In genomic region chr2:9307505-9307904, GRCh38 we compare ENCODE assay signal across 18 cellular contexts.
DNase-seq lines count a peak whose midpoint lies in the region; ATAC-seq and TF ChIP-seq lines count a peak whose summit lies in the region.
"Had no signal": no experiment of that assay in that cellular context is flagged by ENCODE, and none has a peak within 500 bp of the region (broad histone marks: within the 10 kb centered on the region; RNA-seq: fewer than 3 reads in every experiment).

No MANE protein-coding gene starts in this region.

- peaks cover 9% of the 10 kb centered on the region; the same call in 1 of the 2 replicates for H4K20me1 ChIP-seq in GM23338 (replicated peaks; ENCODE audit: insufficient read depth)

- H3K4me1 Mint-ChIP-seq in GM23338, result peaks cover 25% of the 10 kb centered on the region

- TF ChIP-seq CTCF in AG04450 (IDR thresholded peaks at IDR 0.05; ENCODE audit: low read depth, low read length), result no peak
- no peak for TF ChIP-seq CTCF in GM23338 (conservative IDR thresholded peaks at IDR 0.05; ENCODE audit: low read depth in 2 of 2)

- no peak overlapping the region for H3K4me3 Mint-ChIP-seq in GM23338
- H3K4me3 Mint-ChIP-seq: activated naive CD4-positive, alpha-beta T cell treated with anti-CD3 and anti-CD28 coated beads for 36 hours; CD8-positive, alpha-beta T cell had no signal

- no peak overlapping the region for H3K27ac Mint-ChIP-seq in GM23338
- H3K27ac Mint-ChIP-seq: activated naive CD4-positive, alpha-beta T cell treated with anti-CD3 and anti-CD28 coated beads for 36 hours; CD8-positive, alpha-beta T cell had no signal

- H3K9me3 Mint-ChIP-seq in GM23338, result no peaks in the 10 kb centered on the region
- H3K9me3 Mint-ChIP-seq: activated naive CD4-positive, alpha-beta T cell treated with anti-CD3 and anti-CD28 coated beads for 36 hours; CD8-positive, alpha-beta T cell had no signal

- DNase-seq in AG04450 (ENCODE audit: low read depth, low spot score) (no peak), RPMI8226 (peak; percentile 90), epithelial cell of prostate (ENCODE audit: low read depth, low spot score) (no peak), pons (ENCODE audit: low spot score) (peak; percentile 59), GM23338 (ENCODE audit: low spot score) (no peak)
- no peak for DNase-seq in NK-92 treated with Interleukin-12 subunit alpha and Interleukin-12 subunit beta, amount 100 ng/mL, for 24 hours (lab: John Stamatoyannopoulos, UW)
- DNase-seq in effector CD4-positive, alpha-beta T cell, result no peak
- DNase-seq: activated naive CD4-positive, alpha-beta T cell treated with anti-CD3 and anti-CD28 coated beads for 36 hours; CD8-positive, alpha-beta T cell; Kasumi-1; mucosa of descending colon; NCI-H1417 treated with DMSO at 0.1 percent for 48 hours; NCI-H345; OCI-M1; stimulated activated CD4-positive, alpha-beta T cell treated with anti-CD3 and anti-CD28 coated beads, Interleukin-15, amount 100 ng/mL, for 24 hours had no signal

- POLR2A ChIA-PET in AG04450 (lab: Yijun Ruan, JAX), result no interaction called here

- peaks cover 6% of the 10 kb centered on the region for H3K27me3 Mint-ChIP-seq in GM23338 (ENCODE audit: insufficient read depth, low read depth, poor library complexity)

- no peaks in the 10 kb centered on the region for H3K79me2 ChIP-seq in GM23338 (replicated peaks; ENCODE audit: insufficient read depth)

- H3K36me3 Mint-ChIP-seq in GM23338 (ENCODE audit: low read depth), result no peaks in the 10 kb centered on the region
- H3K36me3 Mint-ChIP-seq: CD8-positive, alpha-beta T cell had no signal

- H3K4me1 ChIP-seq in GM23338 (ENCODE audit: insufficient read depth), result 0 out of 2 replicates have a peak, but pooled peaks cover 4% of the 10 kb centered on the region

- ATAC-seq in GM23338, result no peak
- ATAC-seq in GM18868 (IDR thresholded peaks at IDR 0.05; ENCODE audit: unreplicated experiment), result no peak
- ATAC-seq: activated CD4-positive, CD25-positive, alpha-beta regulatory T cell treated with anti-CD3 and anti-CD28 coated beads, Interleukin-2, amount 50 U/mL, for 24 hours; CD8-positive, alpha-beta T cell had no signal

- H3K4me3 ChIP-seq in AG04450 (ENCODE audit: low read depth, low read length) (no peak overlapping the region), GM23338 (no peak overlapping the region)
- H3K4me3 ChIP-seq: cardiac muscle cell, mucosa of descending colon had no signal

- no peak overlapping the region for H3K4me2 ChIP-seq in GM23338

- CTCF ChIA-PET in AG04450 (lab: Charles Lee), result no interaction called here

- H3F3A ChIP-seq in GM23338 (replicated peaks; ENCODE audit: low read depth), result no peaks in the 10 kb centered on the region

- H3K27ac ChIP-seq in AG04450 (ENCODE audit: low read depth, low read length), result peak overlapping the region; percentile 21
- H3K27ac ChIP-seq in epithelial cell of prostate, result peak overlapping the region; percentile 98
- no peak overlapping the region for H3K27ac ChIP-seq in GM23338 (ENCODE audit: low read depth)
- H3K27ac ChIP-seq: cardiac muscle cell had no signal

- H3K9me2 ChIP-seq in GM23338 (ENCODE audit: insufficient read depth), result no peaks in the 10 kb centered on the region

- no peaks in the 10 kb centered on the region for H3K36me3 ChIP-seq in GM23338 (ENCODE audit: insufficient read depth)
- H3K36me3 ChIP-seq: cardiac muscle cell had no signal

- no peak overlapping the region for H2AFZ ChIP-seq in GM23338

- H3K27me3 ChIP-seq in AG04450 (ENCODE audit: control insufficient read depth, insufficient read depth, low read length) (no peaks in the 10 kb centered on the region), GM23338 (ENCODE audit: insufficient read depth) (no peaks in the 10 kb centered on the region)
- H3K27me3 ChIP-seq: cardiac muscle cell had no signal

- no peaks in the 10 kb centered on the region for H3K9me3 ChIP-seq in AG04450 (ENCODE audit: control insufficient read depth, insufficient read depth, low read length)
- H3K9me3 ChIP-seq: mucosa of descending colon had no signal

TF ChIP-seq in GM23338, 12 proteins besides CTCF, POLR2A, EP300 and RAD21 (continues in another document):
- TF ChIP-seq NANOG (IDR thresholded peaks at IDR 0.05; ENCODE audit: borderline replicate concordance) (no peak), EZH2phosphoT487 (IDR thresholded peaks at IDR 0.05; ENCODE audit: unreplicated experiment) (no peak), ZNF114 (CRISPR knock-in tag; IDR thresholded peaks at IDR 0.05) (no peak), JUNB (IDR thresholded peaks at IDR 0.05; ENCODE audit: unreplicated experiment) (no peak), ZNF331 (CRISPR knock-in tag; IDR thresholded peaks at IDR 0.05; ENCODE audit: low read depth) (no peak), REST (IDR thresholded peaks at IDR 0.05; ENCODE audit: unreplicated experiment) (no peak), ETS1 (IDR thresholded peaks at IDR 0.05) (no peak), POLR2AphosphoS5 (IDR thresholded peaks at IDR 0.05; ENCODE audit: low read depth) (no peak), STAT1 (IDR thresholded peaks at IDR 0.05; ENCODE audit: unreplicated experiment) (no peak), EZH2 (IDR thresholded peaks at IDR 0.05; ENCODE audit: low read depth, unreplicated experiment) (no peak)

Comparison
In these comparisons a context has a peak if more than half of its experiments do, and no peak if none do; other contexts are left out.
1. DNase-seq: peak in RPMI8226 (single experiment) and pons (single experiment); none in AG04450 (single experiment), epithelial cell of prostate (single experiment), GM23338 (single experiment), NK-92 treated with Interleukin-12 subunit alpha and Interleukin-12 subunit beta, amount 100 ng/mL, for 24 hours (single experiment) and effector CD4-positive, alpha-beta T cell (single experiment).